8 cellular contexts compared by ENCODE assay signal in the genomic region with DNA sequence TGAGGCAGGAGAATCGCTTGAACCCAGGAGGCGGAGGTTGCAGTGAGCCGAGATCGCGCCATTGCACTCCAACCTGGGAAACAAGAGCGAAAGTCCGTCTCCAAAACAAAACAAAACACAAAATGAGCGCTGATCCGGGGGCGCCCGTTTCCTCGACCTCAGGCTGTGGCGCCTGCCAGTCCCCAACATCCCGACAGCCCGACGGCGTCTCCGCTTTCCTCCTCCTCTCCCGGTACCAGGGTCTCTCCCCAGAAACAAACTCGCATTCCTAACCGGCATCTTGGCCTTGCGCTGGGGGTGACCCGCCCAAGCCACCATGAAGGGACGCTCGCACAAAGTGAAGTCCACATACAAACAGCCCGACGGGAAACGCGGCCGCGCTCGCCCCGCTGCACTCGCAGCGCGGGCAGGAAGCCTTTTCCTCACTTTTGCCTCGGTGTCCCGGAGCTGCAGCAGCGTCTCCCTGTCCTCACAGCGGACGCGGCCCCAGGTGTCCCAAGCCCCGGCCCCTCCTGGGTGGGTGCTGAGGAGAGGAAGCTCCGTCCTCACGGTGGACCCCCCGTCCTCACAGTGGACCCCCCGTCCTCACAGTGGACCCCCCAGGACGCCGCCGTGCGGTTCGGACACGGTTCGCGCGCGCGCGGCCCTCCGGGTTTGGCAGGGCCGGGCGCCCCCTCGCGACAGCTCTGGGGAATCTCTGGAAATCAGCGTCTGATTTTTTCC. TPM values are rescaled to one million over a fixed set of nuclear protein-coding genes. Genes with fewer than 3 reads are reported as not detected.
A peak's percentile ranks its signal among the peaks of the same experiment; 100 is the strongest.
DNase-seq lines count a peak whose midpoint lies in the region; ATAC-seq, FAIRE-seq and TF ChIP-seq lines count a peak whose summit lies in the region.
"Not testable (repeated sequence)": the region's sequence is repeated elsewhere in the genome, so short reads cannot be mapped to it uniquely, and the experiment has no call there.

No MANE protein-coding gene starts in this region.

- POLR2A ChIA-PET in activated CD4-positive, alpha-beta memory T cell treated with anti-CD3 and anti-CD28 coated beads, Interleukin-2, amount 10 ng/mL, durations not matched to agents 7 days and 5 days (lab: Charles Lee), result not testable (repeated sequence)

- H3K27ac Mint-ChIP-seq in activated CD4-positive, alpha-beta memory T cell treated with anti-CD3 and anti-CD28 coated beads, Interleukin-2, amount 10 ng/mL, durations not matched to agents 7 days and 5 days, result not testable (repeated sequence)
- H3K27ac Mint-ChIP-seq in natural killer cell, result peak overlapping the region in 1 of 2 donors; percentile 40

- DNase-seq in AG20443 (ENCODE audit: low spot score), result peak; percentile 69
- DNase-seq in H54 (ENCODE audit: insufficient read length, low spot score), result peak; percentile 34
- DNase-seq in NCI-H774 (lab: John Stamatoyannopoulos, UW), result peak; percentile 56
- DNase-seq in activated CD4-positive, alpha-beta memory T cell treated with anti-CD3 and anti-CD28 coated beads, Interleukin-2, amount 10 ng/mL, durations not matched to agents 7 days and 5 days, result peak; percentile 41
- DNase-seq in cardiac fibroblast (ENCODE audit: low read depth in 2 of 2), result peak; percentile 56 to 61
- peak; percentile 65 for DNase-seq in left ventricle myocardium superior
- peak; percentile 33 for DNase-seq in natural killer cell
- DNase-seq in stimulated activated CD8-positive, alpha-beta memory T cell treated with anti-CD3 and anti-CD28 coated beads, Interleukin-15, amount 100 ng/mL, for 24 hours (ENCODE audit: low read depth), result peak; percentile 7

- not testable (repeated sequence) for H3K4me1 Mint-ChIP-seq in activated CD4-positive, alpha-beta memory T cell treated with anti-CD3 and anti-CD28 coated beads, Interleukin-2, amount 10 ng/mL, durations not matched to agents 7 days and 5 days; natural killer cell

- intact Hi-C loops in left ventricle myocardium superior (cut with micrococcal nuclease); natural killer cell (cut with micrococcal nuclease): not testable (repeated sequence)

- H3K27me3 Mint-ChIP-seq in activated CD4-positive, alpha-beta memory T cell treated with anti-CD3 and anti-CD28 coated beads, Interleukin-2, amount 10 ng/mL, durations not matched to agents 7 days and 5 days, result peaks cover 23% of the 10 kb centered on the region
- H3K27me3 Mint-ChIP-seq in natural killer cell (ENCODE audit: low read depth in 2 of 2), result peaks cover 7 to 12% of the 10 kb centered on the region in 2 donors

- ATAC-seq in left ventricle myocardium superior (peak; percentile 62), natural killer cell (peak in 2 of 3 donors; percentile 34 to 44)

- CTCF ChIA-PET in activated CD4-positive, alpha-beta memory T cell treated with anti-CD3 and anti-CD28 coated beads, Interleukin-2, amount 10 ng/mL, durations not matched to agents 7 days and 5 days (lab: Charles Lee), result not testable (repeated sequence)

- 0 out of 2 replicates have a peak, but pooled peaks have one; percentile 10 for TF ChIP-seq POLR2A in H54 (IDR thresholded peaks at IDR 0.05; ENCODE audit: low read depth, low read length)

- FAIRE-seq in H54 (lab: Jason Lieb, UNC), result not testable (repeated sequence)

- peak overlapping the region; percentile 55 to 63 for H3K4me3 ChIP-seq in cardiac fibroblast (replicated peaks in 1 of 2; ENCODE audit: low read depth in 2 of 2, low read length in 2 of 2)

- not testable (repeated sequence) for H3K36me3 Mint-ChIP-seq in activated CD4-positive, alpha-beta memory T cell treated with anti-CD3 and anti-CD28 coated beads, Interleukin-2, amount 10 ng/mL, durations not matched to agents 7 days and 5 days (ENCODE audit: low read depth); natural killer cell

- peak overlapping the region; percentile 53 for H3K4me3 Mint-ChIP-seq in activated CD4-positive, alpha-beta memory T cell treated with anti-CD3 and anti-CD28 coated beads, Interleukin-2, amount 10 ng/mL, durations not matched to agents 7 days and 5 days
- peak overlapping the region; percentile 78 for H3K4me3 Mint-ChIP-seq in natural killer cell

- H3K9me3 Mint-ChIP-seq in activated CD4-positive, alpha-beta memory T cell treated with anti-CD3 and anti-CD28 coated beads, Interleukin-2, amount 10 ng/mL, durations not matched to agents 7 days and 5 days; natural killer cell: not testable (repeated sequence)

- TF ChIP-seq CTCF in cardiac fibroblast (IDR thresholded peaks at IDR 0.05; ENCODE audit: low read depth, low read length) (peak; percentile 57), natural killer cell (IDR thresholded peaks at IDR 0.05) (peak; percentile 54)

RNA-seq across cellular contexts. Expression of a gene that starts 24.6 kb away (rescaled TPM):
- not detected for total RNA-seq in activated CD4-positive, alpha-beta memory T cell treated with anti-CD3 and anti-CD28 coated beads, Interleukin-2, amount 10 ng/mL, durations not matched to agents 7 days and 5 days
- total RNA-seq in left ventricle myocardium superior (not detected), natural killer cell (under 1 TPM in 1 of 3 donors, not detected in 2; 0.89 TPM)

Comparison
In these comparisons a context has a peak if more than half of its experiments do, and no peak if none do; other contexts are left out.
1. Peak in every context shown above with its lines: DNase-seq, ATAC-seq and H3K4me3 ChIP-seq.
2. DNase-seq: peak in every context shown above with its lines; median percentile 69 in AG20443; 65 in left ventricle myocardium superior; 58 in cardiac fibroblast; 56 in NCI-H774; 41 in activated CD4-positive, alpha-beta memory T cell treated with anti-CD3 and anti-CD28 coated beads, Interleukin-2, amount 10 ng/mL, durations not matched to agents 7 days and 5 days; 34 in H54; 33 in natural killer cell; 7 in stimulated activated CD8-positive, alpha-beta memory T cell treated with anti-CD3 and anti-CD28 coated beads, Interleukin-15, amount 100 ng/mL, for 24 hours.